ENCODE assay signal across 17 cellular contexts in genomic region chr10:18376650-18377049, GRCh38.
"Had no signal": no experiment of that assay in that cellular context is flagged by ENCODE, and none has a peak within 500 bp of the region (broad histone marks: within the 10 kb centered on the region; RNA-seq: fewer than 3 reads in every experiment).

No MANE protein-coding gene starts in this region.

- ATAC-seq: SK-N-SH treated with all-trans-retinoic acid at 6 μM for 48 hours had no signal

- DNase-seq: KBM-7, MV-4-11, NCI-H1048, NCI-H1105, NCI-H1417, NCI-H1436 treated with DMSO at 0.1 percent for 48 hours, NCI-H1694, NCI-H187 treated with DMSO at 0.1 percent for 48 hours, NCI-H2029 treated with DMSO at 0.1 percent for 48 hours, NCI-H2171 treated with DMSO at 0.1 percent for 48 hours, NCI-H524 treated with DMSO at 0.1 percent for 48 hours, NCI-H69, NCI-H774, RPMI8226, SHP77 treated with DMSO at 0.1 percent for 48 hours, SJCRH30 had no signal
